In the genomic region with DNA sequence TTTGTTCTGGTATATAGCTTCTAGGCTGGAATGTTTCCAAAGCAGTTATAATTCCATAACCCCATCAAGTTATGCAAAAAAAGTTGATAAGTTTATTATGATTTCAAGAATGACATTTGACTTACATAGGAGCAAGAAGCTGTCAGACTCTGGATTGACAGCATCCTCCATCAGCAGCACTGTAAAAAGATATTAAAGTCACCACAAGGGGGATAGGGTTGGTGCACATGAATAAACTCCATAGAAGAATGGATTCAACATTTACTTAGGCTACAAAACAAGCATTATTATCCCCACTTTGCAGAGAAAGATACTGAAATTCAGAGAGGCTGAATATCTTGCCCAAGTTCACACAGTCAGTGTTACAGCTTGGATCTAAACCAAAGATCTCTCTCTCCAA, we compare ENCODE assay signal across 9 cellular contexts.
DNase-seq lines count a peak whose midpoint lies in the region; ATAC-seq, FAIRE-seq and TF ChIP-seq lines count a peak whose summit lies in the region.
"Had no signal": no experiment of that assay in that cellular context is flagged by ENCODE, and none has a peak within 500 bp of the region (broad histone marks: within the 10 kb centered on the region; RNA-seq: fewer than 3 reads in every experiment).

No MANE protein-coding gene starts in this region.

- no peak overlapping the region for H3K9ac ChIP-seq in H1 (replicated peaks in 1 of 4; ENCODE audit: extremely low read depth in 1 of 4, low read depth in 3 of 4, low read length in 3 of 4)
- no peak overlapping the region for H3K9ac ChIP-seq in parathyroid adenoma

- no peaks in the 10 kb centered on the region for H4K20me1 ChIP-seq in H1 (replicated peaks in 1 of 2; ENCODE audit: control insufficient read depth in 1 of 2, insufficient read depth in 2 of 2, low read length in 2 of 2)

- H3K23me2 ChIP-seq in H1 (ENCODE audit: low read depth, low read length): no peaks in the 10 kb centered on the region

- H3K4me1 Mint-ChIP-seq in T-helper 2 cell treated with Interferon-gamma antibody and Interleukin-4, amounts not matched to agents 5 μg/mL and 100 μg/mL, for 36 hours (ENCODE audit: low read depth): peaks cover 42% of the 10 kb centered on the region

- H3K4ac ChIP-seq in H1 (replicated peaks; ENCODE audit: insufficient read length, low read depth, low read length): no peak overlapping the region

- no peak overlapping the region for H3K27ac ChIP-seq in H1 (ENCODE audit: low read depth, low read length)
- H3K27ac ChIP-seq in parathyroid adenoma: no peak overlapping the region
- H3K27ac ChIP-seq in coronary artery: no peak overlapping the region

- H3K27ac Mint-ChIP-seq in T-helper 2 cell treated with Interferon-gamma antibody and Interleukin-4, amounts not matched to agents 5 μg/mL and 100 μg/mL, for 36 hours: no peak overlapping the region
- H3K27ac Mint-ChIP-seq: IgD-negative memory B cell had no signal

- no peaks in the 10 kb centered on the region for H3K79me1 ChIP-seq in H1 (ENCODE audit: low read depth, low read length)

- H3K4me3 Mint-ChIP-seq in T-helper 2 cell treated with Interferon-gamma antibody and Interleukin-4, amounts not matched to agents 5 μg/mL and 100 μg/mL, for 36 hours: no peak overlapping the region
- H3K4me3 Mint-ChIP-seq: IgD-negative memory B cell had no signal

- CTCF ChIA-PET in H1 (lab: Charles Lee; ENCODE audit: partially characterized antibody): interaction anchor here (0.7 to 3.3 kb wide), 8 partner anchors 9 to 210 kb away, joined by 3 to 10 read pairs (median 4); no protein-coding TSS in a partner anchor

- POLR2A ChIA-PET in H1 (lab: Charles Lee; ENCODE audit: partially characterized antibody): no interaction called here

- H3K9me3 ChIP-seq in H1 (ENCODE audit: insufficient read depth in 2 of 2, low read depth in 1 of 2, low read length in 1 of 2): no peaks in the 10 kb centered on the region
- no peaks in the 10 kb centered on the region for H3K9me3 ChIP-seq in parathyroid adenoma (ENCODE audit: control insufficient read depth, low read length)

- H3K4me3 ChIP-seq in NB4 (ENCODE audit: low read depth, low read length): no peak overlapping the region
- no peak overlapping the region for H3K4me3 ChIP-seq in H1 (ENCODE audit: extremely low read depth in 1 of 4, insufficient read depth in 2 of 4, low read depth in 3 of 4, low read length in 4 of 4)
- no peak overlapping the region for H3K4me3 ChIP-seq in parathyroid adenoma (ENCODE audit: low read depth, low read length)
- no peak overlapping the region for H3K4me3 ChIP-seq in coronary artery

- no peak for ATAC-seq in GM18870 (IDR thresholded peaks at IDR 0.05; ENCODE audit: unreplicated experiment)

- H3K36me3 ChIP-seq in H1 (ENCODE audit: control insufficient read depth in 2 of 4, insufficient read depth in 4 of 4, low read length in 3 of 4): no peaks in the 10 kb centered on the region
- H3K36me3 ChIP-seq in parathyroid adenoma (ENCODE audit: control insufficient read depth, insufficient read depth, low read length): no peaks in the 10 kb centered on the region

- H3K14ac ChIP-seq in H1 (ENCODE audit: insufficient read length): no peak overlapping the region

- TF ChIP-seq POLR2A in NB4 (IDR thresholded peaks at IDR 0.05; ENCODE audit: extremely low read depth, insufficient read length) (no peak), H1 (IDR thresholded peaks at IDR 0.05; ENCODE audit: control extremely low read depth in 1 of 2, low read depth in 2 of 2, low read length in 2 of 2) (no peak)

- no peaks in the 10 kb centered on the region; a peak in 1 of 7 replicates for H3K27me3 ChIP-seq in H1 (replicated peaks in 1 of 4; ENCODE audit: control insufficient read depth in 3 of 4, extremely low read depth in 1 of 4, insufficient read depth in 3 of 4, low read length in 3 of 4)
- no peaks in the 10 kb centered on the region for H3K27me3 ChIP-seq in parathyroid adenoma (ENCODE audit: control insufficient read depth, insufficient read depth, low read length)

- TF ChIP-seq EP300 in H1 (IDR thresholded peaks at IDR 0.05; ENCODE audit: borderline replicate concordance in 1 of 2, low read depth in 2 of 2, low read length in 2 of 2): no peak

- no peak overlapping the region for H3K4me2 ChIP-seq in H1 (ENCODE audit: insufficient read depth in 1 of 2, low read depth in 2 of 2, low read length in 2 of 2)
- H3K4me2 ChIP-seq in parathyroid adenoma (ENCODE audit: low read length): no peak overlapping the region

- no peaks in the 10 kb centered on the region for H3K27me3 Mint-ChIP-seq in T-helper 2 cell treated with Interferon-gamma antibody and Interleukin-4, amounts not matched to agents 5 μg/mL and 100 μg/mL, for 36 hours (ENCODE audit: low read depth)

- no peak overlapping the region for H2BK5ac ChIP-seq in H1 (ENCODE audit: low read depth, low read length)

- H4K5ac ChIP-seq in H1 (ENCODE audit: insufficient read length, low read depth, low read length): no peak overlapping the region

- no peak overlapping the region for H3K56ac ChIP-seq in H1 (replicated peaks; ENCODE audit: insufficient read length, low read depth, low read length)

- no peak overlapping the region for H2BK15ac ChIP-seq in H1 (ENCODE audit: low read length)

- H3K36me3 Mint-ChIP-seq in T-helper 2 cell treated with Interferon-gamma antibody and Interleukin-4, amounts not matched to agents 5 μg/mL and 100 μg/mL, for 36 hours (ENCODE audit: low read depth): peaks cover 10% of the 10 kb centered on the region
- H3K36me3 Mint-ChIP-seq: IgD-negative memory B cell had no signal

- no peak overlapping the region for H3K23ac ChIP-seq in H1 (ENCODE audit: insufficient read length)

- H2BK12ac ChIP-seq in H1 (ENCODE audit: low read depth, low read length): no peak overlapping the region

- H3K4me1 ChIP-seq in H1 (replicated peaks in 1 of 4; ENCODE audit: control insufficient read depth in 3 of 4, insufficient read depth in 4 of 4, low read length in 3 of 4): no peaks in the 10 kb centered on the region; a peak in 2 of 7 replicates
- H3K4me1 ChIP-seq in parathyroid adenoma: peaks cover 4% of the 10 kb centered on the region

- no peak overlapping the region for H2AK5ac ChIP-seq in H1 (ENCODE audit: low read depth, low read length)

- no peak overlapping the region for H3K18ac ChIP-seq in H1 (ENCODE audit: extremely low read depth, low read length)

- TF ChIP-seq RAD21 in H1 (IDR thresholded peaks at IDR 0.05 in 1 of 2, conservative IDR thresholded peaks at IDR 0.05 in 1 of 2; ENCODE audit: low read depth in 2 of 2, low read length in 2 of 2): peak; percentile 30 to 39; a peak in 2 of 4 replicates

- DNase-seq in NCI-H345 (lab: John Stamatoyannopoulos, UW): peak; percentile 2
- no peak for DNase-seq in NCI-H345 treated with DMSO at 0.1 percent for 48 hours (lab: John Stamatoyannopoulos, UW; ENCODE audit: unreplicated experiment)
- peak; percentile 9 for DNase-seq in NB4 (ENCODE audit: low read depth)
- no peak for DNase-seq in H1 (ENCODE audit: low read depth in 1 of 2, low spot score in 2 of 2)
- DNase-seq in T-helper 2 cell treated with Interferon-gamma antibody and Interleukin-4, amounts not matched to agents 5 μg/mL and 100 μg/mL, for 36 hours (ENCODE audit: low spot score): no peak
- DNase-seq in coronary artery (ENCODE audit: low spot score): no peak

- H4K91ac ChIP-seq in H1 (replicated peaks; ENCODE audit: insufficient read length, low read length): no peak overlapping the region

- H3K79me2 ChIP-seq in H1 (ENCODE audit: control insufficient read depth in 1 of 2, insufficient read depth in 2 of 2, low read length in 2 of 2) (no peaks in the 10 kb centered on the region), parathyroid adenoma (no peaks in the 10 kb centered on the region)

- TF ChIP-seq CTCF in NB4 (IDR thresholded peaks at IDR 0.05; ENCODE audit: low read depth, low read length): peak; percentile 12
- peak in 2 of 3 experiments; percentile 26 to 51; a peak in 2 of 4 replicates for TF ChIP-seq CTCF in H1 (IDR thresholded peaks at IDR 0.05; ENCODE audit: control extremely low read depth in 1 of 3, insufficient read depth in 1 of 3, low read depth in 1 of 3, low read length in 3 of 3)
- TF ChIP-seq CTCF in parathyroid adenoma (IDR thresholded peaks at IDR 0.05): peak; percentile 50
- TF ChIP-seq CTCF in coronary artery (IDR thresholded peaks at IDR 0.05): no peak

- no peak overlapping the region for H2BK120ac ChIP-seq in H1 (replicated peaks; ENCODE audit: low read depth, low read length)

- H3K9me3 Mint-ChIP-seq in T-helper 2 cell treated with Interferon-gamma antibody and Interleukin-4, amounts not matched to agents 5 μg/mL and 100 μg/mL, for 36 hours: peaks cover 23% of the 10 kb centered on the region

- FAIRE-seq in H1 (lab: Jason Lieb, UNC): peak; percentile 74

- H4K8ac ChIP-seq in H1 (ENCODE audit: extremely low read depth, insufficient read depth, low read length): no peak overlapping the region

- H2BK20ac ChIP-seq in H1 (ENCODE audit: low read length): no peak overlapping the region

- no peak overlapping the region for H2AFZ ChIP-seq in H1 (ENCODE audit: low read length)
- no peak overlapping the region for H2AFZ ChIP-seq in parathyroid adenoma

TF ChIP-seq in H1, 55 proteins besides CTCF, POLR2A, EP300 and RAD21:
- no peak for TF ChIP-seq TAF7 (optimal IDR thresholded peaks at IDR 0.05; ENCODE audit: borderline replicate concordance, low read depth, low read length)
TF ChIP-seq in H1: peak in this region for 0.

Comparison
In these comparisons a context has a peak if more than half of its experiments do, and no peak if none do; other contexts are left out.
1. DNase-seq: peak in NCI-H345 (single experiment) and NB4 (single experiment); none in NCI-H345 treated with DMSO at 0.1 percent for 48 hours (single experiment), H1 (0 of 2), T-helper 2 cell treated with Interferon-gamma antibody and Interleukin-4, amounts not matched to agents 5 μg/mL and 100 μg/mL, for 36 hours (single experiment) and coronary artery (single experiment).